8 cellular contexts compared by ENCODE assay signal in the genomic region with DNA sequence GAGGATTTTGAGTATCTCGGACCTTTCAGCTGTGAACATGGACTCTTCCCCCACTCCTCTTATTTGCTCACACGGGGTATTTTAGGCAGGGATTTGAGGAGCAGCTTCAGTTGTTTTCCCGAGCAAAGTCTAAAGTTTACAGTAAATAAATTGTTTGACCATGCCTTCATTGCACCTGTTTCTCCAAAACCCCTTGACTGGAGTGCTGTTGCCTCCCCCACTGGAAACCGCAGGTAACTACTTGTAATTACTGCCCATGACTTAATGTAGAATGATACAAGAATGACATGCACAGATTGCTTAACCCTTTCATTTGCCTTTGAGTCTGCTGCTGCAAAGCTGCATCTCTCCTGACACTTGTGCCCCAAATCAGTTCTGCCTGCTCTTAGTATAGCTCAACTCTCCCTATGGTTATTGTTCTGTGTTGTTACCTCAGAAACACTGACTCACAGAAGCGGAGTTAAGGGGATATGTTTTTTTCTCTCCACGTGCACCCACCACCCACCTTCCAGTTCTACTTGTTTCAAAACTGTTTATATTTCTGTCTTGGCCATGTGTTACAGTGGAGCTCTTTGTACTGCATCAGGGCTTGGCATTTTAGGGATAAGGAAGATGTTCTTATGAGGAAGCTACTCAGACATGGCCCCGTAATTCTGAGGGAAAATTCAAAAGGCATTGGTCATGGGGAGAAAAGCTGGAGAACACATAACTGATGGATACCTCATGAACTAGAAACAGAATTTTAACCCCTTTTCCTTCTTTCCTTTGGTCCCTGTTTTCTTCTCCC. TPM values are rescaled to one million over a fixed set of nuclear protein-coding genes. Genes with fewer than 3 reads are reported as not detected.
DNase-seq lines count a peak whose midpoint lies in the region; ATAC-seq and TF ChIP-seq lines count a peak whose summit lies in the region.

No MANE protein-coding gene starts in this region.

- no peak for TF ChIP-seq CTCF in CD8-positive, alpha-beta T cell (IDR thresholded peaks at IDR 0.05)
- TF ChIP-seq CTCF in LNCAP (IDR thresholded peaks at IDR 0.05) (peak; percentile 40), nephron (IDR thresholded peaks at IDR 0.05; ENCODE audit: unreplicated experiment in 3 of 3) (no peak)

- peaks cover 66% of the 10 kb centered on the region for H3K4me1 Mint-ChIP-seq in CD8-positive, alpha-beta T cell (ENCODE audit: low read depth)
- H3K4me1 Mint-ChIP-seq in central memory CD8-positive, alpha-beta T cell = peaks cover 72% of the 10 kb centered on the region
- peaks cover 38% of the 10 kb centered on the region for H3K4me1 Mint-ChIP-seq in nephron

- H3K27me3 ChIP-seq in CD8-positive, alpha-beta T cell (ENCODE audit: insufficient read depth, low read length) = no peaks in the 10 kb centered on the region

- H3K4me3 Mint-ChIP-seq in CD8-positive, alpha-beta T cell = peak overlapping the region; percentile 89
- H3K4me3 Mint-ChIP-seq in central memory CD8-positive, alpha-beta T cell = peak overlapping the region; percentile 94
- peak overlapping the region; percentile 29 to 87 (median 72) for H3K4me3 Mint-ChIP-seq in nephron

- no peaks in the 10 kb centered on the region for H3K27me3 Mint-ChIP-seq in CD8-positive, alpha-beta T cell (ENCODE audit: low read depth)
- H3K27me3 Mint-ChIP-seq in central memory CD8-positive, alpha-beta T cell = no peaks in the 10 kb centered on the region
- peaks cover 78% of the 10 kb centered on the region for H3K27me3 Mint-ChIP-seq in nephron (ENCODE audit: low read depth)

- POLR2A ChIA-PET in CD8-positive, alpha-beta T cell (lab: Charles Lee) = interaction anchor here (0.6 to 1.8 kb wide), 3 partner anchors 11 to 35 kb away, joined by 3 to 6 read pairs (median 3); no protein-coding TSS in a partner anchor

- H3K4me3 ChIP-seq in CD8-positive, alpha-beta T cell (ENCODE audit: low read depth, low read length) = peak overlapping the region; percentile 26

- CTCF ChIA-PET in CD8-positive, alpha-beta T cell (lab: Charles Lee) = interaction anchor here (0.7 to 3.1 kb wide), 10 partner anchors 8 to 170 kb away, joined by 3 to 21 read pairs (median 4); no protein-coding TSS in a partner anchor

- H3K36me3 ChIP-seq in CD8-positive, alpha-beta T cell (ENCODE audit: insufficient read depth, low read length) = no peaks in the 10 kb centered on the region

- DNase-seq in CD8-positive, alpha-beta T cell = no peak
- no peak for DNase-seq in central memory CD8-positive, alpha-beta T cell (ENCODE audit: low spot score in 2 of 2)
- no peak for DNase-seq in ureter (ENCODE audit: low spot score)
- DNase-seq in AG08396 (ENCODE audit: low spot score) = no peak
- no peak for DNase-seq in NCI-H82 treated with DMSO at 0.1 percent for 48 hours (lab: John Stamatoyannopoulos, UW; ENCODE audit: unreplicated experiment)
- DNase-seq in NCI-H1436 treated with DMSO at 0.1 percent for 48 hours (lab: John Stamatoyannopoulos, UW) = no peak

- ATAC-seq in CD8-positive, alpha-beta T cell = no peak
- ATAC-seq in central memory CD8-positive, alpha-beta T cell (replicated peaks; ENCODE audit: extremely low read depth, poor library complexity, severe bottlenecking) = no peak

- peaks cover 16% of the 10 kb centered on the region for H3K4me1 ChIP-seq in CD8-positive, alpha-beta T cell (ENCODE audit: insufficient read depth, low read length)

- H3K27ac ChIP-seq in CD8-positive, alpha-beta T cell (ENCODE audit: low read depth, low read length) = no peak overlapping the region

- no peaks in the 10 kb centered on the region for H3K9me3 Mint-ChIP-seq in CD8-positive, alpha-beta T cell
- no peaks in the 10 kb centered on the region for H3K9me3 Mint-ChIP-seq in central memory CD8-positive, alpha-beta T cell
- H3K9me3 Mint-ChIP-seq in nephron = no peaks in the 10 kb centered on the region

- H3K36me3 Mint-ChIP-seq in CD8-positive, alpha-beta T cell = peaks cover 5% of the 10 kb centered on the region
- peaks cover 31% of the 10 kb centered on the region for H3K36me3 Mint-ChIP-seq in central memory CD8-positive, alpha-beta T cell (ENCODE audit: insufficient read depth)
- no peaks in the 10 kb centered on the region for H3K36me3 Mint-ChIP-seq in nephron (ENCODE audit: low read depth)

- intact Hi-C loops in CD8-positive, alpha-beta T cell (cut with DNase I, micrococcal nuclease) = loop anchor here (5.0 kb wide), 3 partner anchors 96 to 446 kb away; a partner anchor contains a TSS

- H3K27ac Mint-ChIP-seq in CD8-positive, alpha-beta T cell = peak overlapping the region; percentile 12
- peak overlapping the region; percentile 52 for H3K27ac Mint-ChIP-seq in central memory CD8-positive, alpha-beta T cell (ENCODE audit: low read depth)
- H3K27ac Mint-ChIP-seq in nephron = no peak overlapping the region

- no peaks in the 10 kb centered on the region for H3K9me3 ChIP-seq in CD8-positive, alpha-beta T cell (ENCODE audit: low read length)

RNA-seq across cellular contexts. Expression of a gene that starts 2.2 kb away (rescaled TPM):
- 1 to 10 TPM; 7.6 to 8.8 TPM for total RNA-seq in CD8-positive, alpha-beta T cell
- 5.7 TPM for total RNA-seq in ureter

Comparison
In these comparisons a context has a peak if more than half of its experiments do, and no peak if none do; other contexts are left out.
1. H3K27ac Mint-ChIP-seq: peak in CD8-positive, alpha-beta T cell (single experiment) and central memory CD8-positive, alpha-beta T cell (single experiment); none in nephron (0 of 3).
2. Peak in every context shown above with its lines, with median percentiles within 50 percentile points of each other: H3K4me3 Mint-ChIP-seq.